Comparison of ENCODE assay signal across 1 cellular context in the genomic region with DNA sequence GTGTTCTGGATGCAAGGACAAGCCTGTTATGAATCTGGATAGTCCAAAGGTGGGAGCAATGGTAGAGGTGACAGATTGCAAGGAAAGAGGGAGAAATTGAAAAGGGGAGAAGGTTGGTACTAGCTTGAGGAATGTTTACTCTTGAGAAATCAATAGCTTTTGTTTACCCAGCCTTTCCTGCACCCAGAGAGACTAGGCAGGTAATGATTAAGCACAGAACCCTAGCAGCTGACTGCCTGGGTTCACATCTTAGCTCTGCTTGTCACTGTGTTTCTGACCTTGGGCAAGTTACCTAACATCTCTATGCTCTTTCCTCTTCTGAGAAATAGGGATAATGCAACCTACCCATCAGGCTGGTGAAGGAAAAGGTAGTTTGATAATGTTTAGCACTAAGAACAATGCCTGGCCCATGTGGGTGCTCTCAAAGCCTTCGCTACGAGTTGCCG.
TF ChIP-seq lines count a peak whose summit lies in the region.

No MANE protein-coding gene starts in this region.

TF ChIP-seq in HepG2, 621 proteins besides CTCF, POLR2A, EP300 and RAD21 (continued from another document and continues in another):
- TF ChIP-seq, protein P1, sequence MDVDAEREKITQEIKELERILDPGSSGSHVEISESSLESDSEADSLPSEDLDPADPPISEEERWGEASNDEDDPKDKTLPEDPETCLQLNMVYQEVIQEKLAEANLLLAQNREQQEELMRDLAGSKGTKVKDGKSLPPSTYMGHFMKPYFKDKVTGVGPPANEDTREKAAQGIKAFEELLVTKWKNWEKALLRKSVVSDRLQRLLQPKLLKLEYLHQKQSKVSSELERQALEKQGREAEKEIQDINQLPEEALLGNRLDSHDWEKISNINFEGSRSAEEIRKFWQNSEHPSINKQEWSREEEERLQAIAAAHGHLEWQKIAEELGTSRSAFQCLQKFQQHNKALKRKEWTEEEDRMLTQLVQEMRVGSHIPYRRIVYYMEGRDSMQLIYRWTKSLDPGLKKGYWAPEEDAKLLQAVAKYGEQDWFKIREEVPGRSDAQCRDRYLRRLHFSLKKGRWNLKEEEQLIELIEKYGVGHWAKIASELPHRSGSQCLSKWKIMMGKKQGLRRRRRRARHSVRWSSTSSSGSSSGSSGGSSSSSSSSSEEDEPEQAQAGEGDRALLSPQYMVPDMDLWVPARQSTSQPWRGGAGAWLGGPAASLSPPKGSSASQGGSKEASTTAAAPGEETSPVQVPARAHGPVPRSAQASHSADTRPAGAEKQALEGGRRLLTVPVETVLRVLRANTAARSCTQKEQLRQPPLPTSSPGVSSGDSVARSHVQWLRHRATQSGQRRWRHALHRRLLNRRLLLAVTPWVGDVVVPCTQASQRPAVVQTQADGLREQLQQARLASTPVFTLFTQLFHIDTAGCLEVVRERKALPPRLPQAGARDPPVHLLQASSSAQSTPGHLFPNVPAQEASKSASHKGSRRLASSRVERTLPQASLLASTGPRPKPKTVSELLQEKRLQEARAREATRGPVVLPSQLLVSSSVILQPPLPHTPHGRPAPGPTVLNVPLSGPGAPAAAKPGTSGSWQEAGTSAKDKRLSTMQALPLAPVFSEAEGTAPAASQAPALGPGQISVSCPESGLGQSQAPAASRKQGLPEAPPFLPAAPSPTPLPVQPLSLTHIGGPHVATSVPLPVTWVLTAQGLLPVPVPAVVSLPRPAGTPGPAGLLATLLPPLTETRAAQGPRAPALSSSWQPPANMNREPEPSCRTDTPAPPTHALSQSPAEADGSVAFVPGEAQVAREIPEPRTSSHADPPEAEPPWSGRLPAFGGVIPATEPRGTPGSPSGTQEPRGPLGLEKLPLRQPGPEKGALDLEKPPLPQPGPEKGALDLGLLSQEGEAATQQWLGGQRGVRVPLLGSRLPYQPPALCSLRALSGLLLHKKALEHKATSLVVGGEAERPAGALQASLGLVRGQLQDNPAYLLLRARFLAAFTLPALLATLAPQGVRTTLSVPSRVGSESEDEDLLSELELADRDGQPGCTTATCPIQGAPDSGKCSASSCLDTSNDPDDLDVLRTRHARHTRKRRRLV (CRISPR knock-in tag; IDR thresholded peaks at IDR 0.05), result no peak
- TF ChIP-seq ZKSCAN1 (IDR thresholded peaks at IDR 0.05; ENCODE audit: low read length), result no peak
- TF ChIP-seq JDP2 (CRISPR knock-in tag; IDR thresholded peaks at IDR 0.05; ENCODE audit: borderline replicate concordance), result no peak
- no peak for TF ChIP-seq ZNF678 (CRISPR knock-in tag; IDR thresholded peaks at IDR 0.05)
- TF ChIP-seq RBM39 (IDR thresholded peaks at IDR 0.05; ENCODE audit: low read depth, low read length, poor library complexity, severe bottlenecking), result no peak
- TF ChIP-seq ZNF446 (CRISPR knock-in tag; IDR thresholded peaks at IDR 0.05), result no peak
- no peak for TF ChIP-seq ZNF501 (CRISPR knock-in tag; IDR thresholded peaks at IDR 0.05)
- 0 out of 2 replicates have a peak, but pooled peaks have one; percentile 38 for TF ChIP-seq ZNF431 (CRISPR knock-in tag; IDR thresholded peaks at IDR 0.05; ENCODE audit: borderline replicate concordance, low read depth)
- no peak for TF ChIP-seq HNRNPH1 (optimal IDR thresholded peaks at IDR 0.05; ENCODE audit: low read depth, low read length)
- TF ChIP-seq, protein P2, sequence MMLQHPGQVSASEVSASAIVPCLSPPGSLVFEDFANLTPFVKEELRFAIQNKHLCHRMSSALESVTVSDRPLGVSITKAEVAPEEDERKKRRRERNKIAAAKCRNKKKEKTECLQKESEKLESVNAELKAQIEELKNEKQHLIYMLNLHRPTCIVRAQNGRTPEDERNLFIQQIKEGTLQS (CRISPR knock-in tag; IDR thresholded peaks at IDR 0.05), result peak; percentile 51; the same call in 1 of the 2 replicates
- TF ChIP-seq NONO (IDR thresholded peaks at IDR 0.05), result no peak
- peak; percentile 86 for TF ChIP-seq NONO (CRISPR knock-in tag; conservative IDR thresholded peaks at IDR 0.05)
- peak; percentile 93 for TF ChIP-seq ESRRA (CRISPR knock-in tag; IDR thresholded peaks at IDR 0.05; ENCODE audit: low read depth)
- TF ChIP-seq ZSCAN9 (CRISPR knock-in tag; IDR thresholded peaks at IDR 0.05; ENCODE audit: borderline replicate concordance), result peak; percentile 81; the same call in 1 of the 2 replicates
- no peak for TF ChIP-seq PAWR (CRISPR knock-in tag; IDR thresholded peaks at IDR 0.05; ENCODE audit: borderline replicate concordance)
- peak; percentile 84; the same call in 1 of the 2 replicates for TF ChIP-seq WIZ (CRISPR knock-in tag; IDR thresholded peaks at IDR 0.05)
- TF ChIP-seq FOXK2 (IDR thresholded peaks at IDR 0.05), result no peak
- no peak for TF ChIP-seq MATR3 (CRISPR knock-in tag; IDR thresholded peaks at IDR 0.05)
- TF ChIP-seq KDM3A (CRISPR knock-in tag; IDR thresholded peaks at IDR 0.05; ENCODE audit: low read depth), result peak; percentile 92
- no peak for TF ChIP-seq ARHGAP35 (CRISPR knock-in tag; IDR thresholded peaks at IDR 0.05; ENCODE audit: borderline replicate concordance)
- peak; percentile 29; the same call in 1 of the 2 replicates for TF ChIP-seq MEF2D (CRISPR knock-in tag; IDR thresholded peaks at IDR 0.05)
- TF ChIP-seq, protein P3, sequence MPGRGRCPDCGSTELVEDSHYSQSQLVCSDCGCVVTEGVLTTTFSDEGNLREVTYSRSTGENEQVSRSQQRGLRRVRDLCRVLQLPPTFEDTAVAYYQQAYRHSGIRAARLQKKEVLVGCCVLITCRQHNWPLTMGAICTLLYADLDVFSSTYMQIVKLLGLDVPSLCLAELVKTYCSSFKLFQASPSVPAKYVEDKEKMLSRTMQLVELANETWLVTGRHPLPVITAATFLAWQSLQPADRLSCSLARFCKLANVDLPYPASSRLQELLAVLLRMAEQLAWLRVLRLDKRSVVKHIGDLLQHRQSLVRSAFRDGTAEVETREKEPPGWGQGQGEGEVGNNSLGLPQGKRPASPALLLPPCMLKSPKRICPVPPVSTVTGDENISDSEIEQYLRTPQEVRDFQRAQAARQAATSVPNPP (CRISPR knock-in tag; IDR thresholded peaks at IDR 0.05), result peak; percentile 76; the same call in 1 of the 2 replicates
- TF ChIP-seq BCL6 (CRISPR knock-in tag; IDR thresholded peaks at IDR 0.05), result peak; percentile 93
- TF ChIP-seq MED1 (CRISPR knock-in tag; IDR thresholded peaks at IDR 0.05), result peak; percentile 87
- TF ChIP-seq PTBP1 (IDR thresholded peaks at IDR 0.05; ENCODE audit: low read depth, low read length, poor library complexity, severe bottlenecking), result no peak
- TF ChIP-seq ZNF746 (CRISPR knock-in tag; IDR thresholded peaks at IDR 0.05), result no peak
- no peak for TF ChIP-seq ZNF235 (CRISPR knock-in tag; IDR thresholded peaks at IDR 0.05; ENCODE audit: borderline replicate concordance)
- TF ChIP-seq, protein P4, sequence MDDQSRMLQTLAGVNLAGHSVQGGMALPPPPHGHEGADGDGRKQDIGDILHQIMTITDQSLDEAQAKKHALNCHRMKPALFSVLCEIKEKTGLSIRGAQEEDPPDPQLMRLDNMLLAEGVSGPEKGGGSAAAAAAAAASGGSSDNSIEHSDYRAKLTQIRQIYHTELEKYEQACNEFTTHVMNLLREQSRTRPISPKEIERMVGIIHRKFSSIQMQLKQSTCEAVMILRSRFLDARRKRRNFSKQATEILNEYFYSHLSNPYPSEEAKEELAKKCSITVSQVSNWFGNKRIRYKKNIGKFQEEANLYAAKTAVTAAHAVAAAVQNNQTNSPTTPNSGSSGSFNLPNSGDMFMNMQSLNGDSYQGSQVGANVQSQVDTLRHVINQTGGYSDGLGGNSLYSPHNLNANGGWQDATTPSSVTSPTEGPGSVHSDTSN (CRISPR knock-in tag; IDR thresholded peaks at IDR 0.05; ENCODE audit: borderline replicate concordance), result no peak
- no peak for TF ChIP-seq PRMT3 (CRISPR knock-in tag; IDR thresholded peaks at IDR 0.05; ENCODE audit: borderline replicate concordance, low read depth)
- TF ChIP-seq KMT2A (CRISPR knock-in tag; IDR thresholded peaks at IDR 0.05), result 0 out of 2 replicates have a peak, but pooled peaks have one; percentile 52
- TF ChIP-seq EZH2 (conservative IDR thresholded peaks at IDR 0.05; ENCODE audit: low read depth, low read length), result no peak
- TF ChIP-seq SMAD3 (CRISPR knock-in tag; IDR thresholded peaks at IDR 0.05), result peak; percentile 98
- TF ChIP-seq, protein P5, sequence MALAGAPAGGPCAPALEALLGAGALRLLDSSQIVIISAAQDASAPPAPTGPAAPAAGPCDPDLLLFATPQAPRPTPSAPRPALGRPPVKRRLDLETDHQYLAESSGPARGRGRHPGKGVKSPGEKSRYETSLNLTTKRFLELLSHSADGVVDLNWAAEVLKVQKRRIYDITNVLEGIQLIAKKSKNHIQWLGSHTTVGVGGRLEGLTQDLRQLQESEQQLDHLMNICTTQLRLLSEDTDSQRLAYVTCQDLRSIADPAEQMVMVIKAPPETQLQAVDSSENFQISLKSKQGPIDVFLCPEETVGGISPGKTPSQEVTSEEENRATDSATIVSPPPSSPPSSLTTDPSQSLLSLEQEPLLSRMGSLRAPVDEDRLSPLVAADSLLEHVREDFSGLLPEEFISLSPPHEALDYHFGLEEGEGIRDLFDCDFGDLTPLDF (CRISPR knock-in tag; IDR thresholded peaks at IDR 0.05), result no peak
- TF ChIP-seq, protein P6, sequence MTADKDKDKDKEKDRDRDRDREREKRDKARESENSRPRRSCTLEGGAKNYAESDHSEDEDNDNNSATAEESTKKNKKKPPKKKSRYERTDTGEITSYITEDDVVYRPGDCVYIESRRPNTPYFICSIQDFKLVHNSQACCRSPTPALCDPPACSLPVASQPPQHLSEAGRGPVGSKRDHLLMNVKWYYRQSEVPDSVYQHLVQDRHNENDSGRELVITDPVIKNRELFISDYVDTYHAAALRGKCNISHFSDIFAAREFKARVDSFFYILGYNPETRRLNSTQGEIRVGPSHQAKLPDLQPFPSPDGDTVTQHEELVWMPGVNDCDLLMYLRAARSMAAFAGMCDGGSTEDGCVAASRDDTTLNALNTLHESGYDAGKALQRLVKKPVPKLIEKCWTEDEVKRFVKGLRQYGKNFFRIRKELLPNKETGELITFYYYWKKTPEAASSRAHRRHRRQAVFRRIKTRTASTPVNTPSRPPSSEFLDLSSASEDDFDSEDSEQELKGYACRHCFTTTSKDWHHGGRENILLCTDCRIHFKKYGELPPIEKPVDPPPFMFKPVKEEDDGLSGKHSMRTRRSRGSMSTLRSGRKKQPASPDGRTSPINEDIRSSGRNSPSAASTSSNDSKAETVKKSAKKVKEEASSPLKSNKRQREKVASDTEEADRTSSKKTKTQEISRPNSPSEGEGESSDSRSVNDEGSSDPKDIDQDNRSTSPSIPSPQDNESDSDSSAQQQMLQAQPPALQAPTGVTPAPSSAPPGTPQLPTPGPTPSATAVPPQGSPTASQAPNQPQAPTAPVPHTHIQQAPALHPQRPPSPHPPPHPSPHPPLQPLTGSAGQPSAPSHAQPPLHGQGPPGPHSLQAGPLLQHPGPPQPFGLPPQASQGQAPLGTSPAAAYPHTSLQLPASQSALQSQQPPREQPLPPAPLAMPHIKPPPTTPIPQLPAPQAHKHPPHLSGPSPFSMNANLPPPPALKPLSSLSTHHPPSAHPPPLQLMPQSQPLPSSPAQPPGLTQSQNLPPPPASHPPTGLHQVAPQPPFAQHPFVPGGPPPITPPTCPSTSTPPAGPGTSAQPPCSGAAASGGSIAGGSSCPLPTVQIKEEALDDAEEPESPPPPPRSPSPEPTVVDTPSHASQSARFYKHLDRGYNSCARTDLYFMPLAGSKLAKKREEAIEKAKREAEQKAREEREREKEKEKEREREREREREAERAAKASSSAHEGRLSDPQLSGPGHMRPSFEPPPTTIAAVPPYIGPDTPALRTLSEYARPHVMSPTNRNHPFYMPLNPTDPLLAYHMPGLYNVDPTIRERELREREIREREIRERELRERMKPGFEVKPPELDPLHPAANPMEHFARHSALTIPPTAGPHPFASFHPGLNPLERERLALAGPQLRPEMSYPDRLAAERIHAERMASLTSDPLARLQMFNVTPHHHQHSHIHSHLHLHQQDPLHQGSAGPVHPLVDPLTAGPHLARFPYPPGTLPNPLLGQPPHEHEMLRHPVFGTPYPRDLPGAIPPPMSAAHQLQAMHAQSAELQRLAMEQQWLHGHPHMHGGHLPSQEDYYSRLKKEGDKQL (CRISPR knock-in tag; IDR thresholded peaks at IDR 0.05; ENCODE audit: low read depth), result peak; percentile 73
- no peak for TF ChIP-seq KDM5B (CRISPR knock-in tag; IDR thresholded peaks at IDR 0.05; ENCODE audit: borderline replicate concordance)
- no peak for TF ChIP-seq DNMT1 (CRISPR knock-in tag; IDR thresholded peaks at IDR 0.05)
- TF ChIP-seq, protein P7, sequence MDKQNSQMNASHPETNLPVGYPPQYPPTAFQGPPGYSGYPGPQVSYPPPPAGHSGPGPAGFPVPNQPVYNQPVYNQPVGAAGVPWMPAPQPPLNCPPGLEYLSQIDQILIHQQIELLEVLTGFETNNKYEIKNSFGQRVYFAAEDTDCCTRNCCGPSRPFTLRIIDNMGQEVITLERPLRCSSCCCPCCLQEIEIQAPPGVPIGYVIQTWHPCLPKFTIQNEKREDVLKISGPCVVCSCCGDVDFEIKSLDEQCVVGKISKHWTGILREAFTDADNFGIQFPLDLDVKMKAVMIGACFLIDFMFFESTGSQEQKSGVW (CRISPR knock-in tag; IDR thresholded peaks at IDR 0.05; ENCODE audit: borderline replicate concordance), result no peak
- TF ChIP-seq, protein P8, sequence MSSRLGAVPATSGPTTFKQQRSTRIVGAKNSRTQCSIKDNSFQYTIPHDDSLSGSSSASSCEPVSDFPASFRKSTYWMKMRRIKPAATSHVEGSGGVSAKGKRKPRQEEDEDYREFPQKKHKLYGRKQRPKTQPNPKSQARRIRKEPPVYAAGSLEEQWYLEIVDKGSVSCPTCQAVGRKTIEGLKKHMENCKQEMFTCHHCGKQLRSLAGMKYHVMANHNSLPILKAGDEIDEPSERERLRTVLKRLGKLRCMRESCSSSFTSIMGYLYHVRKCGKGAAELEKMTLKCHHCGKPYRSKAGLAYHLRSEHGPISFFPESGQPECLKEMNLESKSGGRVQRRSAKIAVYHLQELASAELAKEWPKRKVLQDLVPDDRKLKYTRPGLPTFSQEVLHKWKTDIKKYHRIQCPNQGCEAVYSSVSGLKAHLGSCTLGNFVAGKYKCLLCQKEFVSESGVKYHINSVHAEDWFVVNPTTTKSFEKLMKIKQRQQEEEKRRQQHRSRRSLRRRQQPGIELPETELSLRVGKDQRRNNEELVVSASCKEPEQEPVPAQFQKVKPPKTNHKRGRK (CRISPR knock-in tag; IDR thresholded peaks at IDR 0.05), result no peak
- TF ChIP-seq, protein P9, sequence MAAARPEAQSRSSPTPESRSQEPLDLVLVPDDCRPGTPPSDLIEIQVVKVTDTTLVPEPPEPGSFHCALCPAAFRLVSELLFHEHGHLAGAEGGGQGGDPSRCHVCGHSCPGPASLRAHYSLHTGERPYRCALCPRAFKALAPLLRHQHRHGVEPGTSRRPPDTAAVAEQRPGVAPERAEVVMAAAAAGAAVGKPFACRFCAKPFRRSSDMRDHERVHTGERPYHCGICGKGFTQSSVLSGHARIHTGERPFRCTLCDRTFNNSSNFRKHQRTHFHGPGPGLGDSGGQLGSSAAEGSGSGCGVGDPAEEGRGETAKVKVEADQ (CRISPR knock-in tag; IDR thresholded peaks at IDR 0.05; ENCODE audit: borderline replicate concordance), result no peak
- TF ChIP-seq KDM2A (CRISPR knock-in tag; IDR thresholded peaks at IDR 0.05; ENCODE audit: borderline replicate concordance, low read depth), result peak; percentile 48; the same call in 1 of the 2 replicates
